17 cellular contexts compared by ENCODE assay signal in genomic region chr4:159013692-159014091, GRCh38.
DNase-seq lines count a peak whose midpoint lies in the region; ATAC-seq and TF ChIP-seq lines count a peak whose summit lies in the region.
"Had no signal": no experiment of that assay in that cellular context is flagged by ENCODE, and none has a peak within 500 bp of the region (broad histone marks: within the 10 kb centered on the region; RNA-seq: fewer than 3 reads in every experiment).

No MANE protein-coding gene starts in this region.

- H3K27ac ChIP-seq in C4-2B: peak overlapping the region; percentile 80
- H3K27ac ChIP-seq in VCaP: peak overlapping the region; percentile 95
- H3K27ac ChIP-seq in prostate gland: no peak overlapping the region
- H3K27ac ChIP-seq: 22Rv1, A549 had no signal

- H3K9me3 ChIP-seq in prostate gland: no peaks in the 10 kb centered on the region
- H3K9me3 ChIP-seq: A549 had no signal

- DNase-seq in NCI-H1092 treated with DMSO at 0.1 percent for 48 hours (lab: John Stamatoyannopoulos, UW) (peak; percentile 15), NCI-H1092 (lab: John Stamatoyannopoulos, UW) (no peak), prostate gland (ENCODE audit: low spot score) (peak; percentile 49), SKM-1 (lab: John Stamatoyannopoulos, UW; ENCODE audit: unreplicated experiment) (no peak)
- DNase-seq: AML-193; CD4-positive, alpha-beta memory T cell; DMS153; DMS79; GDM1; HFFc6 had no signal

- no peak for TF ChIP-seq CTCF in C4-2B (conservative IDR thresholded peaks at IDR 0.05)
- no peak for TF ChIP-seq CTCF in VCaP (conservative IDR thresholded peaks at IDR 0.05)
- TF ChIP-seq CTCF in prostate gland (IDR thresholded peaks at IDR 0.05): no peak

- H3K4me1 ChIP-seq in prostate gland (replicated peaks): peaks cover 4% of the 10 kb centered on the region

- H3K27me3 ChIP-seq in prostate gland (replicated peaks; ENCODE audit: insufficient read depth): no peaks in the 10 kb centered on the region

- no peak for ATAC-seq in HG03039 (IDR thresholded peaks at IDR 0.05; ENCODE audit: unreplicated experiment)
- ATAC-seq: A549, GM23338, HCT116 had no signal

- intact Hi-C loops in prostate gland (cut with DNase I): loop anchor here (5.0 kb wide), 1 partner anchor 89 kb away; the partner anchor contains the start of gene RAPGEF2

- H3K36me3 ChIP-seq in prostate gland: no peaks in the 10 kb centered on the region

- no peak for TF ChIP-seq POLR2A in prostate gland (IDR thresholded peaks at IDR 0.05)

- no peak overlapping the region for H3K4me3 ChIP-seq in prostate gland
- H3K4me3 ChIP-seq: A549, GM23338 had no signal

Comparison
In these comparisons a context has a peak if more than half of its experiments do, and no peak if none do; other contexts are left out.
1. DNase-seq: peak in NCI-H1092 treated with DMSO at 0.1 percent for 48 hours (single experiment) and prostate gland (single experiment); none in NCI-H1092 (single experiment) and SKM-1 (single experiment).
2. H3K27ac ChIP-seq: peak in C4-2B (single experiment) and VCaP (single experiment); none in prostate gland (0 of 2).